20 cellular contexts compared by ENCODE assay signal in the genomic region with DNA sequence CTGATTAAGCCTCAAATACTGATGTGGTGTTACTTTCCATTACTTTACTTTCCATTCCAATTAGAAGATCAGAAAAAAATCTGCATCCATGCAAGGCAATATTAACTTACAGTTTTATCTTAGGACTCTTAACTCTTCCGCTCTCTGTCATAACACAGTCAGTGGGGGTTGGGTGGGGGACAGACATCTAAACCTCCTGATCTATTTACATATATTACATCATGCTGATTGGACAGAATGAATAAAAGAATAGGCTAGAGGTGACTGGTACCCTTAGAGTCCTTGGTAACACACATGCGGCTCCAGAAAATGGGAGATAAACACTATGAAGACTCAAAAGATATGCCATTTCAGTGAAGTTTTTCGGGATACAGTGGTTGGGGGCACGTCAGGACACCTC.
"Had no signal": no experiment of that assay in that cellular context is flagged by ENCODE, and none has a peak within 500 bp of the region (broad histone marks: within the 10 kb centered on the region; RNA-seq: fewer than 3 reads in every experiment).

No MANE protein-coding gene starts in this region.

- H3K4me3 Mint-ChIP-seq: activated CD4-positive, alpha-beta memory T cell treated with anti-CD3 and anti-CD28 coated beads, Interleukin-2, amount 10 ng/mL, durations not matched to agents 7 days and 5 days; activated CD4-positive, alpha-beta T cell treated with anti-CD3 and anti-CD28 coated beads for 36 hours; activated CD8-positive, alpha-beta memory T cell treated with anti-CD3 and anti-CD28 coated beads, Interleukin-2, amount 10 ng/mL, durations not matched to agents 7 days and 5 days; activated T-helper 17 cell treated with anti-CD3 and anti-CD28 coated beads, Interleukin-2, amount 50 U/mL, for 72 hours; endodermal cell; nephron; stimulated activated naive CD8-positive, alpha-beta T cell treated with anti-CD3 and anti-CD28 coated beads, Interleukin-15, Interleukin-2, amounts not matched to agents 100 ng/mL and 50 ng/mL, for 24 hours had no signal

- ATAC-seq: activated CD4-positive, alpha-beta T cell treated with anti-CD3 and anti-CD28 coated beads for 36 hours; activated CD8-positive, alpha-beta memory T cell treated with anti-CD3 and anti-CD28 coated beads, Interleukin-2, amount 10 ng/mL, durations not matched to agents 7 days and 5 days; activated T-helper 17 cell treated with anti-CD3 and anti-CD28 coated beads, Interleukin-2, amount 50 U/mL, for 72 hours; foreskin keratinocyte; left colon; lower lobe of right lung; upper lobe of right lung had no signal

- H3K27me3 ChIP-seq: foreskin keratinocyte, testis, upper lobe of right lung had no signal

- H3K27me3 Mint-ChIP-seq: activated CD4-positive, alpha-beta memory T cell treated with anti-CD3 and anti-CD28 coated beads, Interleukin-2, amount 10 ng/mL, durations not matched to agents 7 days and 5 days; activated CD4-positive, alpha-beta T cell treated with anti-CD3 and anti-CD28 coated beads for 36 hours; activated CD8-positive, alpha-beta memory T cell treated with anti-CD3 and anti-CD28 coated beads, Interleukin-2, amount 10 ng/mL, durations not matched to agents 7 days and 5 days; activated T-helper 17 cell treated with anti-CD3 and anti-CD28 coated beads, Interleukin-2, amount 50 U/mL, for 72 hours; stimulated activated naive CD8-positive, alpha-beta T cell treated with anti-CD3 and anti-CD28 coated beads, Interleukin-15, Interleukin-2, amounts not matched to agents 100 ng/mL and 50 ng/mL, for 24 hours had no signal

- H3K4me1 ChIP-seq: testis had no signal

- H3K9me3 Mint-ChIP-seq: activated CD4-positive, alpha-beta memory T cell treated with anti-CD3 and anti-CD28 coated beads, Interleukin-2, amount 10 ng/mL, durations not matched to agents 7 days and 5 days; activated T-helper 17 cell treated with anti-CD3 and anti-CD28 coated beads, Interleukin-2, amount 50 U/mL, for 72 hours; endodermal cell; nephron; stimulated activated naive CD8-positive, alpha-beta T cell treated with anti-CD3 and anti-CD28 coated beads, Interleukin-15, Interleukin-2, amounts not matched to agents 100 ng/mL and 50 ng/mL, for 24 hours had no signal

- H3K27ac ChIP-seq: epithelial cell of prostate, foreskin keratinocyte, lower lobe of right lung, testis, upper lobe of right lung had no signal

- DNase-seq: activated CD4-positive, alpha-beta memory T cell treated with anti-CD3 and anti-CD28 coated beads, Interleukin-2, amount 10 ng/mL, durations not matched to agents 7 days and 5 days; activated CD4-positive, alpha-beta T cell treated with anti-CD3 and anti-CD28 coated beads for 36 hours; activated CD8-positive, alpha-beta memory T cell treated with anti-CD3 and anti-CD28 coated beads, Interleukin-2, amount 10 ng/mL, durations not matched to agents 7 days and 5 days; activated naive CD4-positive, alpha-beta T cell; endodermal cell; foreskin keratinocyte; hippocampal formation; islet precursor cell; left colon; lower lobe of right lung; midbrain; nucleus accumbens; stimulated activated CD4-positive, alpha-beta T cell treated with anti-CD3 and anti-CD28 coated beads, Interleukin-1b, Interleukin-23, amount 100 ng/mL, for 48 hours; SW 1271; testis; upper lobe of right lung had no signal

- H3K4me3 ChIP-seq: lower lobe of right lung, testis, upper lobe of right lung had no signal

- H3K9me3 ChIP-seq: lower lobe of right lung, testis, upper lobe of right lung had no signal

- H3K27ac Mint-ChIP-seq: activated CD4-positive, alpha-beta memory T cell treated with anti-CD3 and anti-CD28 coated beads, Interleukin-2, amount 10 ng/mL, durations not matched to agents 7 days and 5 days; activated CD4-positive, alpha-beta T cell treated with anti-CD3 and anti-CD28 coated beads for 36 hours; activated CD8-positive, alpha-beta memory T cell treated with anti-CD3 and anti-CD28 coated beads, Interleukin-2, amount 10 ng/mL, durations not matched to agents 7 days and 5 days; activated T-helper 17 cell treated with anti-CD3 and anti-CD28 coated beads, Interleukin-2, amount 50 U/mL, for 72 hours; endodermal cell; nephron; stimulated activated naive CD8-positive, alpha-beta T cell treated with anti-CD3 and anti-CD28 coated beads, Interleukin-15, Interleukin-2, amounts not matched to agents 100 ng/mL and 50 ng/mL, for 24 hours had no signal
